ENCODE assay signal across 28 cellular contexts in genomic region chr1:22314676-22315075, GRCh38.
"Had no signal": no experiment of that assay in that cellular context is flagged by ENCODE, and none has a peak within 500 bp of the region (broad histone marks: within the 10 kb centered on the region; RNA-seq: fewer than 3 reads in every experiment).

No MANE protein-coding gene starts in this region.

- ATAC-seq: left colon; pancreas; right cardiac atrium; sciatic nerve; stimulated activated naive B cell treated with anti-CD40 and anti-IgM and Interleukin-4, amounts not matched to agents 10 μg/mL and 1 μg/mL and 100 μg/mL, for 72 hours; stimulated activated naive CD8-positive, alpha-beta T cell treated with anti-CD3 and anti-CD28 coated beads, Interleukin-15, Interleukin-2, amounts not matched to agents 100 U/mL and 50 U/mL, for 24 hours had no signal

- H3K79me2 ChIP-seq: hepatocyte had no signal

- H3K4me1 Mint-ChIP-seq: naive B cell; natural killer cell; stimulated activated naive B cell treated with anti-CD40 and anti-IgM and Interleukin-4, amounts not matched to agents 10 μg/mL and 1 μg/mL and 100 μg/mL, for 72 hours had no signal

- H3K36me3 ChIP-seq: left ventricle myocardium inferior, pancreas, prostate gland, stomach, thyroid gland, transverse colon, upper lobe of left lung had no signal

- H3K4me3 Mint-ChIP-seq: mesothelial cell of epicardium; natural killer cell; nephron progenitor cell; stimulated activated naive B cell treated with anti-CD40 and anti-IgM and Interleukin-4, amounts not matched to agents 10 μg/mL and 1 μg/mL and 100 μg/mL, for 72 hours had no signal

- H2AFZ ChIP-seq: hepatocyte had no signal

- H3K27ac Mint-ChIP-seq: naive B cell; natural killer cell; nephron progenitor cell; stimulated activated naive B cell treated with anti-CD40 and anti-IgM and Interleukin-4, amounts not matched to agents 10 μg/mL and 1 μg/mL and 100 μg/mL, for 72 hours had no signal

- H3K36me3 Mint-ChIP-seq: mesothelial cell of epicardium; naive B cell; natural killer cell; stimulated activated naive B cell treated with anti-CD40 and anti-IgM and Interleukin-4, amounts not matched to agents 10 μg/mL and 1 μg/mL and 100 μg/mL, for 72 hours had no signal

- H3K9me3 Mint-ChIP-seq: natural killer cell had no signal

- DNase-seq: left colon; left ventricle myocardium inferior; mesendoderm; naive B cell; natural killer cell; nephron progenitor cell; pancreas; retina; right cardiac atrium; stimulated activated CD4-positive, alpha-beta T cell treated with anti-CD3 and anti-CD28 coated beads, Interleukin-12 subunit alpha, Interleukin-12 subunit beta, amount 100 ng/mL, for 4 hours; stimulated activated CD4-positive, alpha-beta T cell treated with anti-CD3 and anti-CD28 coated beads, Interleukin-15, amount 100 ng/mL, for 24 hours; stimulated activated CD4-positive, alpha-beta T cell treated with anti-CD3 and anti-CD28 coated beads, Interleukin-2, amount 100 ng/mL, for 24 hours; stimulated activated CD4-positive, alpha-beta T cell treated with anti-CD3 and anti-CD28 coated beads, Interleukin-4, amount 100 ng/mL, for 1 hour; stimulated activated naive B cell treated with anti-CD40 and anti-IgM and Interleukin-4, amounts not matched to agents 10 μg/mL and 1 μg/mL and 100 μg/mL, for 72 hours; stimulated activated naive CD8-positive, alpha-beta T cell treated with anti-CD3 and anti-CD28 coated beads, Interleukin-15, Interleukin-2, amounts not matched to agents 100 U/mL and 50 U/mL, for 24 hours; stomach; testis; thyroid gland; transverse colon; upper lobe of left lung had no signal

- FAIRE-seq: keratinocyte, pancreas, urothelium cell line had no signal

- H3K9me3 ChIP-seq: pancreas, prostate gland, testis, thyroid gland, transverse colon, upper lobe of left lung had no signal

- H3K27me3 ChIP-seq: hepatocyte, pancreas, testis, thyroid gland, upper lobe of left lung had no signal

- H3K4me2 ChIP-seq: hepatocyte had no signal

- H3K4me3 ChIP-seq: hepatocyte, left ventricle myocardium inferior, lung, pancreas, prostate gland, skin epidermis, stomach, testis, thyroid gland, transverse colon, upper lobe of left lung had no signal

- H3K4me1 ChIP-seq: left ventricle myocardium inferior, pancreas, prostate gland, stomach, testis, thyroid gland, transverse colon, upper lobe of left lung had no signal

- H3K27ac ChIP-seq: hepatocyte, left ventricle myocardium inferior, pancreas, prostate gland, skin epidermis, stomach, testis, thyroid gland, transverse colon, upper lobe of left lung had no signal
